ENCODE assay signal across 9 cellular contexts in the genomic region with DNA sequence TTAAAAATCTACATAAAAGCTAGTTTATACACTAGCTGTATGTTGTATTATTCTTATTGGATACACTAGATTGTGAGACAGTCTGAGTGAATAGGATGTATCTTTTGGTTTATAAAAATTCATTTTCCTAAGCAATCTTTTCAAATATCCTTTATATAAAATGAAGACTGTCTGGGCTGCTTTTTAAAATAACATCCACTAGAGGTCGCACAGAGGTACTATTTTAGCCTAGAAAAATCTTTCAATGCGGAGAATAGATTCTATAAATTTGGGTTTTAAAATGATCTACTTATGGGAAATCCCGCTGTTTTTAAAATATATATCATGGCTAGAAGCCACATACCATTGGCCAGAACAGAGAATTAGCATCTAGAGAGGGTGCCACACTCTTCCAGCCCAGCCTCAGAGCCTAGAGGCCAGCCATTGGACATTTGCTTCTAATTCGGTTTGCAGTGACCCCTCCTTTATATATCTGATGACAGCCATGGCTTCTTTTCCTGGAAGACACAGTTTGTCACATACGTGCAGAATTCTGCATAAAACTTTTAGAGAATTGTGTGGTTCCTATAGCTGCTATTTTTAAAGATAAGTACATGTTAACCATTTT. TPM values are rescaled to one million over a fixed set of nuclear protein-coding genes. Genes with fewer than 3 reads are reported as not detected.
DNase-seq lines count a peak whose midpoint lies in the region; ATAC-seq and TF ChIP-seq lines count a peak whose summit lies in the region.
"Had no signal": no experiment of that assay in that cellular context is flagged by ENCODE, and none has a peak within 500 bp of the region (broad histone marks: within the 10 kb centered on the region; RNA-seq: fewer than 3 reads in every experiment).

No MANE protein-coding gene starts in this region.

- no peaks in the 10 kb centered on the region for H3K4me1 Mint-ChIP-seq in glutamatergic neuron (ENCODE audit: low read depth, unreplicated experiment)

- no peak overlapping the region for H3K4me2 ChIP-seq in SU-DHL-6 (ENCODE audit: low read depth, low read length, poor library complexity, severe bottlenecking)
- no peak overlapping the region for H3K4me2 ChIP-seq in mesendoderm (ENCODE audit: low read length)

- no peaks in the 10 kb centered on the region for H3K4me1 ChIP-seq in cardiac muscle cell (ENCODE audit: low read depth)
- peaks cover 0 to 7% (median 0%) of the 10 kb centered on the region in 4 donors for H3K4me1 ChIP-seq in stomach
- no peaks in the 10 kb centered on the region for H3K4me1 ChIP-seq in mesendoderm (ENCODE audit: control insufficient read depth, low read depth, low read length)

- H3K9me3 ChIP-seq in cardiac muscle cell (ENCODE audit: low read depth) (no peaks in the 10 kb centered on the region), SU-DHL-6 (ENCODE audit: insufficient read depth, low read length) (no peaks in the 10 kb centered on the region), stomach (no peaks in the 10 kb centered on the region)

- H3K9me2 ChIP-seq in SU-DHL-6 (replicated peaks; ENCODE audit: insufficient read depth, low read length), result no peaks in the 10 kb centered on the region

- H3K9ac ChIP-seq in SU-DHL-6 (ENCODE audit: low read length), result no peak overlapping the region
- H3K9ac ChIP-seq in mesendoderm (ENCODE audit: low read length), result no peak overlapping the region

- no peak overlapping the region for H2BK15ac ChIP-seq in mesendoderm (replicated peaks; ENCODE audit: low read depth)

- no peak overlapping the region for H3K23ac ChIP-seq in mesendoderm (ENCODE audit: low read length)

- H3K36me3 Mint-ChIP-seq in glutamatergic neuron (ENCODE audit: unreplicated experiment), result no peaks in the 10 kb centered on the region

- H4K20me1 ChIP-seq in SU-DHL-6 (ENCODE audit: low read depth, low read length), result no peaks in the 10 kb centered on the region

- peak; percentile 58 for TF ChIP-seq CTCF in cardiac muscle cell (IDR thresholded peaks at IDR 0.05; ENCODE audit: low read depth, low read length)
- TF ChIP-seq CTCF in LNCAP (IDR thresholded peaks at IDR 0.05), result peak; percentile 68
- TF ChIP-seq CTCF in SU-DHL-6 (IDR thresholded peaks at IDR 0.05; ENCODE audit: insufficient read depth, low read length, poor library complexity, severe bottlenecking), result peak; percentile 53
- peak; percentile 74 for TF ChIP-seq CTCF in glutamatergic neuron (IDR thresholded peaks at IDR 0.05; ENCODE audit: partially characterized antibody, unreplicated experiment)
- peak in 4 of 7 experiments; percentile 50 to 76 (median 61) for TF ChIP-seq CTCF in stomach (IDR thresholded peaks at IDR 0.05)

- no peak overlapping the region for H3K18ac ChIP-seq in mesendoderm (ENCODE audit: low read length)

- H4K8ac ChIP-seq in mesendoderm (ENCODE audit: low read depth, low read length), result no peak overlapping the region

- no peak for ATAC-seq in left ventricle myocardium superior

- no peaks in the 10 kb centered on the region for H3K9me3 Mint-ChIP-seq in glutamatergic neuron (ENCODE audit: unreplicated experiment)

- no peaks in the 10 kb centered on the region for H3K27me3 Mint-ChIP-seq in glutamatergic neuron (ENCODE audit: unreplicated experiment)

- H3K36me3 ChIP-seq in cardiac muscle cell (no peaks in the 10 kb centered on the region), SU-DHL-6 (ENCODE audit: low read length) (no peaks in the 10 kb centered on the region), stomach (no peaks in the 10 kb centered on the region), mesendoderm (ENCODE audit: control insufficient read depth, insufficient read depth, low read length) (no peaks in the 10 kb centered on the region)

- H3K56ac ChIP-seq in mesendoderm (ENCODE audit: low read length), result no peak overlapping the region

- H3K27ac Mint-ChIP-seq in glutamatergic neuron (ENCODE audit: unreplicated experiment), result no peak overlapping the region

- no peak overlapping the region for H3K4me3 ChIP-seq in cardiac muscle cell
- no peak overlapping the region for H3K4me3 ChIP-seq in SU-DHL-6 (ENCODE audit: insufficient read depth, low read length, poor library complexity, severe bottlenecking)
- H3K4me3 ChIP-seq in stomach, result no peak overlapping the region
- H3K4me3 ChIP-seq in mesendoderm (ENCODE audit: low read length), result no peak overlapping the region

- H4K5ac ChIP-seq in mesendoderm (ENCODE audit: low read length), result no peak overlapping the region

- no peak for TF ChIP-seq POLR2A in stomach (IDR thresholded peaks at IDR 0.05)

- H3K27me3 ChIP-seq in cardiac muscle cell (peaks cover 26% of the 10 kb centered on the region), SU-DHL-6 (ENCODE audit: low read length) (no peaks in the 10 kb centered on the region), stomach (no peaks in the 10 kb centered on the region), mesendoderm (ENCODE audit: insufficient read depth, low read length, poor library complexity) (no peaks in the 10 kb centered on the region)

- no peaks in the 10 kb centered on the region for H3K79me2 ChIP-seq in SU-DHL-6 (ENCODE audit: insufficient read depth, low read length)
- no peaks in the 10 kb centered on the region for H3K79me2 ChIP-seq in mesendoderm (ENCODE audit: control insufficient read depth, insufficient read depth, low read length)

- DNase-seq in cardiac muscle cell (ENCODE audit: low read depth in 1 of 2, low spot score in 1 of 2) (peak; percentile 51 to 56), left ventricle myocardium superior (no peak), glutamatergic neuron (no peak), stomach (no peak), mesendoderm (no peak), NCI-H187 treated with DMSO at 0.1 percent for 48 hours (lab: John Stamatoyannopoulos, UW) (no peak)

- H2BK120ac ChIP-seq in mesendoderm (ENCODE audit: low read depth, low read length), result no peak overlapping the region

- no peak overlapping the region for H3K4ac ChIP-seq in mesendoderm (ENCODE audit: low read depth, low read length)

- no peak overlapping the region for H3K27ac ChIP-seq in cardiac muscle cell
- H3K27ac ChIP-seq in SU-DHL-6 (ENCODE audit: low read depth, low read length), result no peak overlapping the region
- H3K27ac ChIP-seq in stomach, result no peak overlapping the region
- no peak overlapping the region for H3K27ac ChIP-seq in mesendoderm (ENCODE audit: low read depth, low read length)

- H3K79me1 ChIP-seq in mesendoderm (ENCODE audit: low read length), result no peaks in the 10 kb centered on the region

- TF ChIP-seq EP300 in stomach (IDR thresholded peaks at IDR 0.05), result no peak

- no peaks in the 10 kb centered on the region for H3F3A ChIP-seq in SU-DHL-6 (ENCODE audit: insufficient read depth)

- H2AFZ ChIP-seq in SU-DHL-6 (ENCODE audit: low read depth, low read length, severe bottlenecking), result no peak overlapping the region

- H2AK5ac ChIP-seq in mesendoderm (ENCODE audit: low read length), result no peak overlapping the region

- intact Hi-C loops in left ventricle myocardium superior (cut with micrococcal nuclease), result loop anchor here (10.0 kb wide), 1 partner anchor 45 kb away; a partner anchor contains a TSS
- intact Hi-C loops in stomach (cut with DNase I; ENCODE audit: low total_unique reads), result loop anchor here (5.0 kb wide), 1 partner anchor 78 kb away; no protein-coding TSS in a partner anchor

- whole genome bisulfite sequencing in stomach, 5 donors, result 1 to 13% (median 8%) methylated on average over 5 of the region's 5 CpGs
- no CpG with 5 or more reads among the region's 5 CpGs for WGBS in mesendoderm (ENCODE audit: extremely low coverage, insufficient coverage, low lambda C conversion rate)

- no peak overlapping the region for H3K4me3 Mint-ChIP-seq in glutamatergic neuron (ENCODE audit: unreplicated experiment)

- H2BK5ac ChIP-seq in mesendoderm (ENCODE audit: low read length), result no peak overlapping the region

RNA-seq across cellular contexts. Expression of a gene that starts 7.3 kb away (rescaled TPM):
- not detected in 2 replicates for total RNA-seq in cardiac muscle cell
- not detected in 2 replicates for polyA plus RNA-seq in cardiac muscle cell
- not detected for total RNA-seq in left ventricle myocardium superior
- total RNA-seq in glutamatergic neuron (ENCODE audit: unreplicated experiment), result not detected
- not detected for total RNA-seq in stomach
- polyA plus RNA-seq in stomach, result not detected
- polyA plus RNA-seq in mesendoderm (2013, experiment 1 of 2), result not detected
- polyA plus RNA-seq in mesendoderm (2013, experiment 2 of 2), result not detected
- polyA plus RNA-seq: adipose tissue had no signal

RNA-seq across cellular contexts. Expression of a gene that starts 24.1 kb away (rescaled TPM):
- 4.3 and 5.0 TPM in 2 replicates for total RNA-seq in cardiac muscle cell
- 2.3 and 4.3 TPM in 2 replicates for polyA plus RNA-seq in cardiac muscle cell
- total RNA-seq in left ventricle myocardium superior, result 1.4 TPM
- 2.2 TPM for total RNA-seq in glutamatergic neuron (ENCODE audit: unreplicated experiment)
- 10 to 100 TPM in 3 of 5 donors, 1 to 10 TPM in 1, under 1 TPM in 1; 0.58 to 19.7 (median 18.2) TPM for total RNA-seq in stomach
- polyA plus RNA-seq in stomach, result 1 to 10 TPM; 1.4 to 4.1 (median 2.7) TPM
- polyA plus RNA-seq in mesendoderm (2013, experiment 1 of 2), result 6.3 TPM
- polyA plus RNA-seq in mesendoderm (2013, experiment 2 of 2), result 6.4 TPM

RNA-seq across cellular contexts. Expression of a gene that starts 25.8 kb away (rescaled TPM):
- total RNA-seq in cardiac muscle cell, result 10.4 and 12.3 TPM in 2 replicates
- polyA plus RNA-seq in cardiac muscle cell, result 12.3 and 17.2 TPM in 2 replicates
- 6.0 TPM for total RNA-seq in left ventricle myocardium superior
- total RNA-seq in glutamatergic neuron (ENCODE audit: unreplicated experiment), result 11.9 TPM
- 10 to 100 TPM in 3 of 5 donors, 1 to 10 TPM in 1, under 1 TPM in 1; 0.87 to 33.5 (median 16.4) TPM for total RNA-seq in stomach
- 10 to 100 TPM; 14.0 to 77.0 (median 15.3) TPM for polyA plus RNA-seq in stomach
- 20.7 TPM for polyA plus RNA-seq in mesendoderm (2013, experiment 1 of 2)
- 21.0 TPM for polyA plus RNA-seq in mesendoderm (2013, experiment 2 of 2)

RNA-seq across cellular contexts. Expression of a gene that starts 25.9 kb away (rescaled TPM):
- total RNA-seq in cardiac muscle cell, result 11.4 and 15.1 TPM in 2 replicates
- polyA plus RNA-seq in cardiac muscle cell, result 7.0 and 7.9 TPM in 2 replicates
- 7.4 TPM for total RNA-seq in left ventricle myocardium superior
- total RNA-seq in glutamatergic neuron (ENCODE audit: unreplicated experiment), result 14.4 TPM
- 10 to 100 TPM in 3 of 5 donors, 1 to 10 TPM in 2; 2.0 to 39.3 (median 10.5) TPM for total RNA-seq in stomach
- polyA plus RNA-seq in stomach, result 1 to 10 TPM; 1.5 to 5.9 (median 3.5) TPM
- 17.0 TPM for polyA plus RNA-seq in mesendoderm (2013, experiment 1 of 2)
- 15.8 TPM for polyA plus RNA-seq in mesendoderm (2013, experiment 2 of 2)

RNA-seq across cellular contexts. Expression of a gene that starts 47.6 kb away (rescaled TPM):
- total RNA-seq in cardiac muscle cell (1.7 and 1.8 TPM in 2 replicates), left ventricle myocardium superior (0.92 TPM), glutamatergic neuron (ENCODE audit: unreplicated experiment) (0.69 TPM), stomach (10 to 100 TPM in 2 of 5 donors, 1 to 10 TPM in 2, not detected in 1; 1.3 to 19.4 (median 9.1) TPM)
- polyA plus RNA-seq in cardiac muscle cell (0.18 and 2.3 TPM in 2 replicates), stomach (1 to 10 TPM; 1.7 to 4.2 (median 1.8) TPM)
- 0.13 TPM for polyA plus RNA-seq in mesendoderm (2013, experiment 1 of 2)
- 0.21 TPM for polyA plus RNA-seq in mesendoderm (2013, experiment 2 of 2)

Comparison
In these comparisons a context has a peak if more than half of its experiments do, and no peak if none do; other contexts are left out.
1. DNase-seq: peak in cardiac muscle cell (2 of 2); none in left ventricle myocardium superior (single experiment), glutamatergic neuron (single experiment), stomach (single experiment), mesendoderm (single experiment) and NCI-H187 treated with DMSO at 0.1 percent for 48 hours (single experiment).
2. Peak in every context shown above with its lines, with median percentiles within 50 percentile points of each other: CTCF ChIP-seq.